Comparison of ENCODE assay signal across 8 cellular contexts in the genomic region with DNA sequence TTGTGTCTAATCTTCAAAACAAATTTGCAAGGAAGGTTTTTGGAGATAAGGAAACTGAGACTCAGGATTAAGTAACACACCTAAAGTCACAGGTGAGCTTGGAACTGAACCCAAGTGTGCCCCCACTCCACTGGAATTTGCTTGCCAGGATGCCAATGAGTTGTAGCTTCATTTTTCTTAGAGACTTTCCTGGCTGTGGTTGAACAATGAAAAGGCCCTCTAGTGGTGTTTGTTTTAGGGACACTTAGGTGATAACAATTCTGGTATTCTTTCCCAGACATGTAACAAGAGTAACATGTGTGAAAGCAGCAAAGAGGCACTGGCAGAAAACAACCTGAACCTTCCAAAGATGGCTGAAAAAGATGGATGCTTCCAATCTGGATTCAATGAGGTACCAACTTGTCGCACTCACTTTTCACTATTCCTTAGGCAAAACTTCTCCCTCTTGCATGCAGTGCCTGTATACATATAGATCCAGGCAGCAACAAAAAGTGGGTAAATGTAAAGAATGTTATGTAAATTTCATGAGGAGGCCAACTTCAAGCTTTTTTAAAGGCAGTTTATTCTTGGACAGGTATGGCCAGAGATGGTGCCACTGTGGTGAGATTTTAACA.
A peak's percentile ranks its signal among the peaks of the same experiment; 100 is the strongest.
DNase-seq lines count a peak whose midpoint lies in the region; ATAC-seq, FAIRE-seq and TF ChIP-seq lines count a peak whose summit lies in the region.

No MANE protein-coding gene starts in this region.

- H3F3A ChIP-seq in SU-DHL-6 (ENCODE audit: insufficient read depth): no peaks in the 10 kb centered on the region

- no peaks in the 10 kb centered on the region for H3K79me2 ChIP-seq in SU-DHL-6 (ENCODE audit: insufficient read depth, low read length)

- DNase-seq in D721Med (ENCODE audit: insufficient read length, low spot score) (no peak), iPS-NIHi7 (ENCODE audit: extremely low spot score) (peak; percentile 47), nucleus accumbens (lab: John Stamatoyannopoulos, UW) (no peak)
- DNase-seq in effector CD8-positive, alpha-beta T cell (lab: John Stamatoyannopoulos, UW): no peak

- CTCF ChIA-PET in HEK293 (lab: Yijun Ruan, JAX): interaction anchor here (0.6 to 6.8 kb wide), 19 partner anchors 10 to 360 kb away, joined by 3 to 149 read pairs (median 4); no protein-coding TSS in a partner anchor

- no peak for ATAC-seq in GM18502 (IDR thresholded peaks at IDR 0.05; ENCODE audit: poor library complexity, unreplicated experiment)
- no peak for ATAC-seq in GM21367 (IDR thresholded peaks at IDR 0.05; ENCODE audit: unreplicated experiment)

- H3K9me3 ChIP-seq in HEK293 (ENCODE audit: control insufficient read depth, insufficient read depth, low read depth, low read length) (no peaks in the 10 kb centered on the region), SU-DHL-6 (ENCODE audit: insufficient read depth, low read length) (no peaks in the 10 kb centered on the region)

- no peak overlapping the region for H2AFZ ChIP-seq in SU-DHL-6 (ENCODE audit: low read depth, low read length, severe bottlenecking)

- peaks cover 8% of the 10 kb centered on the region; the same call in 1 of the 2 replicates for H3K4me1 ChIP-seq in HEK293 (ENCODE audit: control insufficient read depth, insufficient read depth, low read length)

- H3K27me3 ChIP-seq in SU-DHL-6 (ENCODE audit: low read length): no peaks in the 10 kb centered on the region

- FAIRE-seq in D721Med (lab: Jason Lieb, UNC): no peak

- H3K4me3 ChIP-seq in HEK293 (ENCODE audit: low read depth, low read length): no peak overlapping the region
- no peak overlapping the region for H3K4me3 ChIP-seq in SU-DHL-6 (ENCODE audit: insufficient read depth, low read length, poor library complexity, severe bottlenecking)

- H3K4me2 ChIP-seq in SU-DHL-6 (ENCODE audit: low read depth, low read length, poor library complexity, severe bottlenecking): no peak overlapping the region

- TF ChIP-seq CTCF in D721Med (IDR thresholded peaks at IDR 0.05; ENCODE audit: insufficient read depth, missing control alignments) (peak; percentile 38), HEK293 (tag by site-specific recombination; IDR thresholded peaks at IDR 0.05) (no peak; the same call in 1 of the 2 replicates), SU-DHL-6 (IDR thresholded peaks at IDR 0.05; ENCODE audit: insufficient read depth, low read length, poor library complexity, severe bottlenecking) (peak; percentile 48)

- H3K36me3 ChIP-seq in HEK293 (ENCODE audit: control insufficient read depth in 2 of 2, insufficient read depth in 1 of 2, low read length in 2 of 2) (no peaks in the 10 kb centered on the region), SU-DHL-6 (ENCODE audit: low read length) (no peaks in the 10 kb centered on the region)

- POLR2A ChIA-PET in HEK293 (lab: Yijun Ruan, JAX): no interaction called here

- H4K20me1 ChIP-seq in SU-DHL-6 (ENCODE audit: low read depth, low read length): no peaks in the 10 kb centered on the region

- no peaks in the 10 kb centered on the region for H3K9me2 ChIP-seq in SU-DHL-6 (replicated peaks; ENCODE audit: insufficient read depth, low read length)

- H3K27ac ChIP-seq in HEK293 (ENCODE audit: extremely low read depth, low read depth, low read length): no peak overlapping the region
- H3K27ac ChIP-seq in SU-DHL-6 (ENCODE audit: low read depth, low read length): no peak overlapping the region

- H3K9ac ChIP-seq in SU-DHL-6 (ENCODE audit: low read length): no peak overlapping the region

TF ChIP-seq in HEK293, 187 proteins besides CTCF, POLR2A, EP300 and RAD21:
- TF ChIP-seq ZNF184 (tag by site-specific recombination; IDR thresholded peaks at IDR 0.05) (no peak), ZNF830 (tag by site-specific recombination; IDR thresholded peaks at IDR 0.05; ENCODE audit: low read depth) (no peak), FEZF1 (tag by site-specific recombination; IDR thresholded peaks at IDR 0.05) (peak; percentile 83), PRDM1 (tag by site-specific recombination; IDR thresholded peaks at IDR 0.05) (0 out of 2 replicates have a peak, but pooled peaks have one; percentile 32), ZNF223 (tag by site-specific recombination; IDR thresholded peaks at IDR 0.05) (no peak), SCRT2 (tag by site-specific recombination; IDR thresholded peaks at IDR 0.05) (0 out of 2 replicates have a peak, but pooled peaks have one; percentile 38), ZNF654 (tag by site-specific recombination; IDR thresholded peaks at IDR 0.05; ENCODE audit: low read depth) (peak; percentile 22; the same call in 1 of the 2 replicates), ZNF521 (tag by site-specific recombination; IDR thresholded peaks at IDR 0.05) (no peak)
- TF ChIP-seq, protein P1, sequence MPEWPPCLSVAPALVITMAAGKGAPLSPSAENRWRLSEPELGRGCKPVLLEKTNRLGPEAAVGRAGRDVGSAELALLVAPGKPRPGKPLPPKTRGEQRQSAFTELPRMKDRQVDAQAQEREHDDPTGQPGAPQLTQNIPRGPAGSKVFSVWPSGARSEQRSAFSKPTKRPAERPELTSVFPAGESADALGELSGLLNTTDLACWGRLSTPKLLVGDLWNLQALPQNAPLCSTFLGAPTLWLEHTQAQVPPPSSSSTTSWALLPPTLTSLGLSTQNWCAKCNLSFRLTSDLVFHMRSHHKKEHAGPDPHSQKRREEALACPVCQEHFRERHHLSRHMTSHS (tag by site-specific recombination; IDR thresholded peaks at IDR 0.05): no peak
- TF ChIP-seq, protein P2, sequence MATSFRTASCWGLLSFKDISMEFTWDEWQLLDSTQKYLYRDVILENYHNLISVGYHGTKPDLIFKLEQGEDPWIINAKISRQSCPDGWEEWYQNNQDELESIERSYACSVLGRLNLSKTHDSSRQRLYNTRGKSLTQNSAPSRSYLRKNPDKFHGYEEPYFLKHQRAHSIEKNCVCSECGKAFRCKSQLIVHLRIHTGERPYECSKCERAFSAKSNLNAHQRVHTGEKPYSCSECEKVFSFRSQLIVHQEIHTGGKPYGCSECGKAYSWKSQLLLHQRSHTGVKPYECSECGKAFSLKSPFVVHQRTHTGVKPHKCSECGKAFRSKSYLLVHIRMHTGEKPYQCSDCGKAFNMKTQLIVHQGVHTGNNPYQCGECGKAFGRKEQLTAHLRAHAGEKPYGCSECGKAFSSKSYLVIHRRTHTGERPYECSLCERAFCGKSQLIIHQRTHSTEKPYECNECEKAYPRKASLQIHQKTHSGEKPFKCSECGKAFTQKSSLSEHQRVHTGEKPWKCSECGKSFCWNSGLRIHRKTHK (tag by site-specific recombination; IDR thresholded peaks at IDR 0.05): no peak
- TF ChIP-seq, protein P3, sequence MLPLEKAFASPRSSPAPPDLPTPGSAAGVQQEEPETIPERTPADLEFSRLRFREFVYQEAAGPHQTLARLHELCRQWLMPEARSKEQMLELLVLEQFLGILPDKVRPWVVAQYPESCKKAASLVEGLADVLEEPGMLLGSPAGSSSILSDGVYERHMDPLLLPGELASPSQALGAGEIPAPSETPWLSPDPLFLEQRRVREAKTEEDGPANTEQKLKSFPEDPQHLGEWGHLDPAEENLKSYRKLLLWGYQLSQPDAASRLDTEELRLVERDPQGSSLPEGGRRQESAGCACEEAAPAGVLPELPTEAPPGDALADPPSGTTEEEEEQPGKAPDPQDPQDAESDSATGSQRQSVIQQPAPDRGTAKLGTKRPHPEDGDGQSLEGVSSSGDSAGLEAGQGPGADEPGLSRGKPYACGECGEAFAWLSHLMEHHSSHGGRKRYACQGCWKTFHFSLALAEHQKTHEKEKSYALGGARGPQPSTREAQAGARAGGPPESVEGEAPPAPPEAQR (tag by site-specific recombination; IDR thresholded peaks at IDR 0.05): no peak
